ENCODE assay signal across 22 cellular contexts in genomic region chr12:104058796-104059195, GRCh38. TPM values are rescaled to one million over a fixed set of nuclear protein-coding genes. Genes with fewer than 3 reads are reported as not detected.
DNase-seq lines count a peak whose midpoint lies in the region; ATAC-seq and TF ChIP-seq lines count a peak whose summit lies in the region.
"Had no signal": no experiment of that assay in that cellular context is flagged by ENCODE, and none has a peak within 500 bp of the region (broad histone marks: within the 10 kb centered on the region; RNA-seq: fewer than 3 reads in every experiment).

No MANE protein-coding gene starts in this region.

- TF ChIP-seq CTCF in MCF 10A (IDR thresholded peaks at IDR 0.05; ENCODE audit: unreplicated experiment) (no peak), breast epithelium (IDR thresholded peaks at IDR 0.05) (no peak), mammary epithelial cell (conservative IDR thresholded peaks at IDR 0.05 in 1 of 2, IDR thresholded peaks at IDR 0.05 in 1 of 2; ENCODE audit: extremely low read depth in 1 of 2, insufficient read depth in 1 of 2, low read depth in 1 of 2, low read length in 2 of 2) (no peak), foreskin keratinocyte (conservative IDR thresholded peaks at IDR 0.05) (no peak)

- no peaks in the 10 kb centered on the region for H3K79me2 ChIP-seq in mammary epithelial cell (ENCODE audit: insufficient read depth, low read length)

- dilution Hi-C loops in mammary epithelial cell (cut with HindIII; ENCODE audit: low sequenced_read_pairs) = no loop called here

- no peak overlapping the region for H3K27ac ChIP-seq in breast epithelium
- H3K27ac ChIP-seq in mammary epithelial cell (ENCODE audit: insufficient read depth, low read depth, low read length) = peak overlapping the region; percentile 28
- H3K27ac ChIP-seq in foreskin keratinocyte = peak overlapping the region; percentile 38
- H3K27ac ChIP-seq in caudate nucleus (ENCODE audit: low read depth, low read length) = no peak overlapping the region
- H3K27ac ChIP-seq: 22Rv1, BLaER1 had no signal

- no peaks in the 10 kb centered on the region for H3K9me3 Mint-ChIP-seq in MCF 10A (ENCODE audit: unreplicated experiment)
- H3K9me3 Mint-ChIP-seq in T-cell = peaks cover 0 to 3% (median 0%) of the 10 kb centered on the region in 3 donors
- H3K9me3 Mint-ChIP-seq: CD4-positive, alpha-beta T cell had no signal

- POLR2A ChIA-PET in MCF 10A (lab: Yijun Ruan, JAX) = interaction anchor here (0.5 to 1.8 kb wide), 12 partner anchors 8 to 1048 kb away, joined by 3 to 6 read pairs (median 4); partner anchors contain the start of genes GLT8D2, HSP90B1, NT5DC3 and TDG
- POLR2A ChIA-PET in T-cell (lab: Charles Lee) = no interaction called here

- H3K9ac ChIP-seq in mammary epithelial cell (ENCODE audit: insufficient read depth, low read length) = no peak overlapping the region
- H3K9ac ChIP-seq: BLaER1 had no signal

- H3K4me3 Mint-ChIP-seq in MCF 10A (ENCODE audit: unreplicated experiment) (no peak overlapping the region), T-cell (no peak overlapping the region)
- H3K4me3 Mint-ChIP-seq: CD4-positive, alpha-beta T cell had no signal

- H3K4me1 Mint-ChIP-seq in MCF 10A (ENCODE audit: insufficient read depth, unreplicated experiment) = peaks cover 28% of the 10 kb centered on the region
- H3K4me1 Mint-ChIP-seq in T-cell = peaks cover 0 to 2% (median 2%) of the 10 kb centered on the region in 3 donors

- H3K27me3 Mint-ChIP-seq in MCF 10A (ENCODE audit: insufficient read depth, unreplicated experiment) = no peaks in the 10 kb centered on the region
- peaks cover 28 to 34% of the 10 kb centered on the region in 2 donors for H3K27me3 Mint-ChIP-seq in T-cell

- peaks cover 9% of the 10 kb centered on the region for H3K36me3 Mint-ChIP-seq in MCF 10A (ENCODE audit: insufficient read depth, unreplicated experiment)
- H3K36me3 Mint-ChIP-seq in T-cell = no peaks in the 10 kb centered on the region

- intact Hi-C loops in MCF 10A (cut with micrococcal nuclease) = no loop called here
- intact Hi-C loops in breast epithelium (cut with DNase I; ENCODE audit: low total_unique reads) = no loop called here
- intact Hi-C loops in mammary epithelial cell (cut with micrococcal nuclease) = loop anchor here (5.0 to 10.0 kb wide), 2 partner anchors 146 to 229 kb away; no protein-coding TSS in a partner anchor

- no peaks in the 10 kb centered on the region for H4K20me1 ChIP-seq in mammary epithelial cell (ENCODE audit: insufficient read depth, low read length)
- H4K20me1 ChIP-seq: BLaER1 had no signal

- H2AFZ ChIP-seq in mammary epithelial cell (ENCODE audit: low read depth, low read length) = no peak overlapping the region

- H3K4me2 ChIP-seq in mammary epithelial cell (ENCODE audit: insufficient read depth, low read depth, low read length) = peak overlapping the region; percentile 38
- H3K4me2 ChIP-seq: BLaER1 had no signal

- no peaks in the 10 kb centered on the region for H3K36me3 ChIP-seq in breast epithelium
- H3K36me3 ChIP-seq in mammary epithelial cell (ENCODE audit: insufficient read depth, low read length) = no peaks in the 10 kb centered on the region
- H3K36me3 ChIP-seq: BLaER1 had no signal

- peak; percentile 86 for DNase-seq in MCF 10A (ENCODE audit: unreplicated experiment)
- no peak for DNase-seq in breast epithelium (ENCODE audit: low spot score in 2 of 2)
- DNase-seq in mammary epithelial cell = peak; percentile 89
- DNase-seq in foreskin keratinocyte = peak; percentile 71 to 84
- no peak for DNase-seq in activated T-cell treated with anti-CD3 and anti-CD28 coated beads for 4 hours
- no peak for DNase-seq in caudate nucleus (lab: John Stamatoyannopoulos, UW)
- DNase-seq in T-cell = no peak
- DNase-seq: ACHN; CD4-positive, alpha-beta T cell; COR-L47; DMS79 treated with DMSO at 0.1 percent for 48 hours; KBM-7; NCI-H1092; NCI-H1436; NCI-H187 treated with DMSO at 0.1 percent for 48 hours; NCI-H2107; NCI-H748 treated with DMSO at 0.1 percent for 48 hours; NK-92 treated with Interleukin-12 subunit alpha and Interleukin-12 subunit beta, amount 100 ng/mL, for 24 hours; Right ventricle myocardium superior had no signal

- H3K4me3 ChIP-seq in breast epithelium (no peak overlapping the region), mammary epithelial cell (replicated peaks in 1 of 3; ENCODE audit: insufficient read depth in 1 of 3, low read depth in 2 of 3, low read length in 3 of 3) (no peak overlapping the region)
- H3K4me3 ChIP-seq: BLaER1 had no signal

- H3K27me3 ChIP-seq in breast epithelium (no peaks in the 10 kb centered on the region), mammary epithelial cell (ENCODE audit: insufficient read depth, low read length) (no peaks in the 10 kb centered on the region), foreskin keratinocyte (no peaks in the 10 kb centered on the region)
- H3K27me3 ChIP-seq: BLaER1 had no signal

- ATAC-seq in foreskin keratinocyte (peak; percentile 91), GM19324 (IDR thresholded peaks at IDR 0.05; ENCODE audit: low FRiP score, unreplicated experiment) (no peak), T-cell (replicated peaks in 1 of 4) (no peak)

- CTCF ChIA-PET in MCF 10A (lab: Yijun Ruan, JAX) (interaction anchor here (0.6 to 3.1 kb wide), 11 partner anchors 9 to 1057 kb away, joined by 3 to 24 read pairs (median 3); partner anchors contain the start of gene TDG), mammary epithelial cell (lab: Charles Lee; ENCODE audit: low non-redundant PET) (interaction anchor here (1.4 kb wide), 1 partner anchor 50 kb away, joined by 5 read pairs; no protein-coding TSS in a partner anchor), T-cell (lab: Charles Lee) (interaction anchor here (0.8 to 3.2 kb wide), 6 partner anchors 9 to 50 kb away, joined by 3 to 28 read pairs (median 4); no protein-coding TSS in a partner anchor)

- in situ Hi-C loops in mammary epithelial cell (cut with MboI; ENCODE audit: low sequenced_read_pairs in 2 of 2) = no loop called here

- WGBS in mammary epithelial cell (ENCODE audit: low coverage, missing lambda C conversion rate) = 0% methylated on average over 4 of the region's 4 CpGs

- H3K9me3 ChIP-seq in breast epithelium (no peaks in the 10 kb centered on the region), mammary epithelial cell (replicated peaks; ENCODE audit: insufficient read depth, low read length) (no peaks in the 10 kb centered on the region)
- H3K9me3 ChIP-seq: BLaER1 had no signal

- no peaks in the 10 kb centered on the region for H3K4me1 ChIP-seq in breast epithelium
- peaks cover 30% of the 10 kb centered on the region for H3K4me1 ChIP-seq in mammary epithelial cell (ENCODE audit: insufficient read depth, low read length)
- peaks cover 9% of the 10 kb centered on the region for H3K4me1 ChIP-seq in foreskin keratinocyte

- H3K27ac Mint-ChIP-seq in MCF 10A (ENCODE audit: low read depth, unreplicated experiment) (no peak overlapping the region), T-cell (no peak overlapping the region)
- H3K27ac Mint-ChIP-seq: CD4-positive, alpha-beta T cell had no signal

- BruUV-seq in MCF 10A (replicated peaks; lab: Mats Ljungman, UMichigan) = no TSS peak
- no TSS peak for BruUV-seq in mammary epithelial cell (replicated peaks; lab: Mats Ljungman, UMichigan)

- no peak for TF ChIP-seq POLR2A in breast epithelium (IDR thresholded peaks at IDR 0.05)

RNA-seq across cellular contexts. Expression of gene HCFC2, which starts 5.5 kb away (rescaled TPM):
- 10.3 and 11.4 TPM in 2 replicates for total RNA-seq in MCF 10A (2022)
- 10 to 100 TPM; 20.3 to 26.2 (median 23.2) TPM for total RNA-seq in breast epithelium
- 10 to 100 TPM; 11.2 to 17.0 TPM for total RNA-seq in mammary epithelial cell
- 4.6 TPM for polyA plus RNA-seq in mammary epithelial cell
- 7.2 TPM for polyA minus RNA-seq in mammary epithelial cell
- 7.9 and 9.3 TPM in 2 replicates for total RNA-seq in foreskin keratinocyte
- 3.0 and 3.1 TPM in 2 replicates for polyA plus RNA-seq in foreskin keratinocyte
- total RNA-seq in T-cell = 10 to 100 TPM; 13.9 to 16.9 (median 14.9) TPM

RNA-seq across cellular contexts. Expression of gene GLT8D2, which starts 8.8 kb away (rescaled TPM):
- total RNA-seq in MCF 10A (2022) (0.79 and 2.0 TPM in 2 replicates), breast epithelium (10 to 100 TPM in 2 of 3 donors, 1 to 10 TPM in 1; 8.6 to 20.8 (median 16.1) TPM), mammary epithelial cell (10 to 100 TPM; 20.0 to 20.1 TPM), foreskin keratinocyte (3.2 and 4.8 TPM in 2 replicates), T-cell (under 1 TPM in 1 of 5 donors, not detected in 4; 0.29 TPM)
- polyA plus RNA-seq in mammary epithelial cell (20.4 TPM), foreskin keratinocyte (3.4 and 4.0 TPM in 2 replicates)
- 7.3 TPM for polyA minus RNA-seq in mammary epithelial cell
- total RNA-seq: CD4-positive, alpha-beta T cell had no signal

Comparison
In these comparisons a context has a peak if more than half of its experiments do, and no peak if none do; other contexts are left out.
1. DNase-seq: peak in MCF 10A (single experiment), mammary epithelial cell (single experiment) and foreskin keratinocyte (2 of 2); none in breast epithelium (0 of 2), activated T-cell treated with anti-CD3 and anti-CD28 coated beads for 4 hours (single experiment), caudate nucleus (0 of 61) and T-cell (0 of 34).
2. H3K27ac ChIP-seq: peak in mammary epithelial cell (single experiment) and foreskin keratinocyte (single experiment); none in breast epithelium (0 of 2) and caudate nucleus (single experiment).